23 cellular contexts compared by ENCODE assay signal in genomic region chr4:87152310-87153061, GRCh38.
A peak's percentile ranks its signal among the peaks of the same experiment; 100 is the strongest.
DNase-seq lines count a peak whose midpoint lies in the region; ATAC-seq lines count a peak whose summit lies in the region.
"Had no signal": no experiment of that assay in that cellular context is flagged by ENCODE, and none has a peak within 500 bp of the region (broad histone marks: within the 10 kb centered on the region; RNA-seq: fewer than 3 reads in every experiment).

No MANE protein-coding gene starts in this region.

- H3K36me3 ChIP-seq in SK-N-MC (ENCODE audit: insufficient read depth, low read length), result no peaks in the 10 kb centered on the region
- H3K36me3 ChIP-seq: brain microvascular endothelial cell, lower lobe of right lung, SJCRH30, thoracic aorta had no signal

- H3K27ac ChIP-seq in SK-N-MC, result peak overlapping the region; percentile 64; the same call in 1 of the 2 replicates
- H3K27ac ChIP-seq: A549, brain microvascular endothelial cell, HL-60, lower lobe of right lung, SJCRH30, thoracic aorta had no signal

- no peak overlapping the region for H3K9ac ChIP-seq in SK-N-MC (ENCODE audit: insufficient read length)

- peak; percentile 15 for ATAC-seq in left colon

- peak; percentile 31 for DNase-seq in ELF-1 (ENCODE audit: low read depth, low spot score)
- DNase-seq in SK-N-MC (ENCODE audit: low read depth, low spot score), result no peak
- DNase-seq in left colon, result no peak
- DNase-seq in renal cortical epithelial cell (ENCODE audit: low read depth), result peak; percentile 14
- no peak for DNase-seq in mucosa of gallbladder (ENCODE audit: low spot score)
- DNase-seq in midbrain (lab: John Stamatoyannopoulos, UW), result no peak
- DNase-seq in DMS53 treated with DMSO at 0.1 percent for 48 hours (lab: John Stamatoyannopoulos, UW; ENCODE audit: unreplicated experiment), result no peak
- DNase-seq in pons (ENCODE audit: low spot score), result no peak
- DNase-seq: activated B cell treated with CpG ODN at 0.5 μM for 24 hours; activated CD4-positive, alpha-beta T cell treated with anti-CD3 and anti-CD28 coated beads, Interleukin-2, amount 50 U/mL, for 4 hours; activated naive CD4-positive, alpha-beta T cell treated with anti-CD3 and anti-CD28 coated beads, Interleukin-2, amount 50 U/mL, for 16 hours; amniotic stem cell; brain microvascular endothelial cell; lower lobe of right lung; NCI-H1694; NCI-H2171 treated with DMSO at 0.1 percent for 48 hours; NCI-H526 treated with DMSO at 0.1 percent for 48 hours; posterior cingulate gyrus; SJCRH30; stimulated activated naive CD4-positive, alpha-beta T cell treated with Interleukin-2 at 50 U/mL for 16 hours had no signal

- H3K9me3 ChIP-seq in SK-N-MC (ENCODE audit: low read depth, low read length), result no peaks in the 10 kb centered on the region
- H3K9me3 ChIP-seq: A549, lower lobe of right lung, SJCRH30, thoracic aorta had no signal

- no peak overlapping the region for H3K4me3 ChIP-seq in SK-N-MC
- H3K4me3 ChIP-seq: A549, lower lobe of right lung, SJCRH30, thoracic aorta had no signal

- intact Hi-C loops in left colon (cut with DNase I, micrococcal nuclease), result loop anchor here in 1 of 2 donors (10.0 kb wide), 1 partner anchor 82 kb away; no protein-coding TSS in a partner anchor

Comparison
In these comparisons a context has a peak if more than half of its experiments do, and no peak if none do; other contexts are left out.
1. DNase-seq: peak in ELF-1 (single experiment) and renal cortical epithelial cell (single experiment); none in SK-N-MC (single experiment), left colon (0 of 2), mucosa of gallbladder (single experiment), midbrain (single experiment), DMS53 treated with DMSO at 0.1 percent for 48 hours (single experiment) and pons (single experiment).